Comparison of ENCODE assay signal across 29 cellular contexts in genomic region chr17:8426802-8427201, GRCh38. TPM values are rescaled to one million over a fixed set of nuclear protein-coding genes. Genes with fewer than 3 reads are reported as not detected.
"Had no signal": no experiment of that assay in that cellular context is flagged by ENCODE, and none has a peak within 500 bp of the region (broad histone marks: within the 10 kb centered on the region; RNA-seq: fewer than 3 reads in every experiment).

No MANE protein-coding gene starts in this region.

- ATAC-seq: foreskin keratinocyte; gastroesophageal sphincter; heart left ventricle; naive thymus-derived CD4-positive, alpha-beta T cell; psoas muscle; right cardiac atrium; stimulated activated naive B cell treated with anti-CD40 and anti-IgM and Interleukin-4, amounts not matched to agents 10 μg/mL and 1 μg/mL and 100 μg/mL, for 72 hours; stimulated activated naive CD8-positive, alpha-beta T cell treated with anti-CD3 and anti-CD28 coated beads, Interleukin-15, amount 100 ng/mL, for 72 hours had no signal

- H3K9me3 ChIP-seq: colonic mucosa, gastroesophageal sphincter, heart left ventricle, ovary, psoas muscle, thyroid gland had no signal

- H3K4me1 Mint-ChIP-seq: naive thymus-derived CD4-positive, alpha-beta T cell; nephron; stimulated activated naive B cell treated with anti-CD40 and anti-IgM and Interleukin-4, amounts not matched to agents 10 μg/mL and 1 μg/mL and 100 μg/mL, for 72 hours; stimulated activated naive CD8-positive, alpha-beta T cell treated with anti-CD3 and anti-CD28 coated beads, Interleukin-15, amount 100 ng/mL, for 72 hours had no signal

- H3K4me3 ChIP-seq: colonic mucosa, gastroesophageal sphincter, heart left ventricle, hepatocyte, ovary, psoas muscle, thyroid gland had no signal

- H3K36me3 Mint-ChIP-seq: naive thymus-derived CD4-positive, alpha-beta T cell; stimulated activated naive B cell treated with anti-CD40 and anti-IgM and Interleukin-4, amounts not matched to agents 10 μg/mL and 1 μg/mL and 100 μg/mL, for 72 hours had no signal

- DNase-seq: effector CD8-positive, alpha-beta T cell; foreskin keratinocyte; heart left ventricle; kidney; mesendoderm; midbrain; naive thymus-derived CD4-positive, alpha-beta T cell; occipital lobe; ovary; posterior cingulate gyrus; psoas muscle; right cardiac atrium; stimulated activated CD4-positive, alpha-beta T cell treated with anti-CD3 and anti-CD28 coated beads, Interleukin-15, amount 100 ng/mL, for 24 hours; stimulated activated CD4-positive, alpha-beta T cell treated with anti-CD3 and anti-CD28 coated beads, Interleukin-2, amount 100 ng/mL, for 48 hours; stimulated activated naive B cell treated with anti-CD40 and anti-IgM and Interleukin-4, amounts not matched to agents 10 μg/mL and 1 μg/mL and 100 μg/mL, for 72 hours; stimulated activated naive CD8-positive, alpha-beta T cell treated with anti-CD3 and anti-CD28 coated beads, Interleukin-15, amount 100 ng/mL, for 72 hours; thyroid gland had no signal

- H3K27ac ChIP-seq: colonic mucosa, foreskin keratinocyte, gastroesophageal sphincter, heart left ventricle, hepatocyte, ovary, psoas muscle, thyroid gland had no signal

- H3K27ac Mint-ChIP-seq: dendritic cell treated with granulocyte-macrophage colony-stimulating factor and Interleukin-4, amounts not matched to agents 40 ng/mL and 50 ng/mL, for 4 days; naive thymus-derived CD4-positive, alpha-beta T cell; nephron; stimulated activated naive B cell treated with anti-CD40 and anti-IgM and Interleukin-4, amounts not matched to agents 10 μg/mL and 1 μg/mL and 100 μg/mL, for 72 hours; stimulated activated naive CD8-positive, alpha-beta T cell treated with anti-CD3 and anti-CD28 coated beads, Interleukin-15, amount 100 ng/mL, for 72 hours had no signal

- H3K36me3 ChIP-seq: colonic mucosa, gastroesophageal sphincter, heart left ventricle, ovary, thyroid gland had no signal

- H3K4me3 Mint-ChIP-seq: dendritic cell treated with granulocyte-macrophage colony-stimulating factor and Interleukin-4, amounts not matched to agents 40 ng/mL and 50 ng/mL, for 4 days; naive thymus-derived CD4-positive, alpha-beta T cell; nephron; stimulated activated naive B cell treated with anti-CD40 and anti-IgM and Interleukin-4, amounts not matched to agents 10 μg/mL and 1 μg/mL and 100 μg/mL, for 72 hours; stimulated activated naive CD8-positive, alpha-beta T cell treated with anti-CD3 and anti-CD28 coated beads, Interleukin-15, amount 100 ng/mL, for 72 hours had no signal

- H3K27me3 Mint-ChIP-seq: dendritic cell treated with granulocyte-macrophage colony-stimulating factor and Interleukin-4, amounts not matched to agents 40 ng/mL and 50 ng/mL, for 4 days had no signal

- H3K4me1 ChIP-seq: colonic mucosa, psoas muscle had no signal

- H3K9me3 Mint-ChIP-seq: dendritic cell treated with granulocyte-macrophage colony-stimulating factor and Interleukin-4, amounts not matched to agents 40 ng/mL and 50 ng/mL, for 4 days; naive thymus-derived CD4-positive, alpha-beta T cell; nephron; stimulated activated naive B cell treated with anti-CD40 and anti-IgM and Interleukin-4, amounts not matched to agents 10 μg/mL and 1 μg/mL and 100 μg/mL, for 72 hours; stimulated activated naive CD8-positive, alpha-beta T cell treated with anti-CD3 and anti-CD28 coated beads, Interleukin-15, amount 100 ng/mL, for 72 hours had no signal

- H3K27me3 ChIP-seq: colonic mucosa, gastroesophageal sphincter, heart left ventricle, hepatocyte, ovary, thyroid gland had no signal

RNA-seq across cellular contexts. Expression of gene RNF222, which starts 29.2 kb away (rescaled TPM):
- total RNA-seq: chondrocyte, colonic mucosa, heart left ventricle, hepatocyte, kidney, left lobe of liver, mucosa of gallbladder, occipital lobe, ovary, psoas muscle, renal cortical epithelial cell, right cardiac atrium, temporal lobe, thyroid gland, urinary bladder had no signal
- polyA plus RNA-seq: heart left ventricle, hepatocyte, ovary, psoas muscle, right cardiac atrium, small intestine, urinary bladder had no signal
